22 cellular contexts compared by ENCODE assay signal in the genomic region with DNA sequence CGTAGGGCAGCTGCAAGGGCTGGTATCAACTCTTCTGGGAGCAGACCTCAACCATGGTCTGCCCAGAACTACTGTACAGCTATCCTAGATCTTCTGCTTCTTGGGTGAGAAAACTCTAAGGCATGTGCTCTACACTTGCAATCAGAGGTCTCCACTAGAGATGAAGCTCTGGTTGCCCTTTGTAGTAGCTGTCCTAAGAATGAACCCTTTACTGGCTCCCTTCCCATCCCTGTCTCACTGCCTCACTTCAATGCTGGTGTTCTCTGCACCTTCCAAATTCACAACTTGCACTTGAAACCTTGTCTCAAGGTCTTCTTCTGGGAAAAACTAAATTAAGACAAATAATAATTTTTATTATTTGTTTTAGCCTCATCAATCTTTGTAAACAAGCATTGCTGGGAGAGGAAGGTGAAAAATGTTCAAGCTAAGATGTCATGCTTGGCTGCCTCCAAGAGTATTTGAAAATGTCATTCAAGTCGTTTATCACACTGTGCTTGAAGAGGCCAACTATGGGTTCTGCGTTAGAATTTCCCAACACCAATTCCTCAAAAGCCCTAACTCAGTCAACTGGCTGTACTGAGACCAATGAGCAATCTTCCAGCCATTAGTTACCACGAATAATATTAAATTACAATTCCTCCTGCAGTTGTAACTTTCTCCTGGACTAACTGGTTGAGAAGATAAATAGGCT.
DNase-seq lines count a peak whose midpoint lies in the region; ATAC-seq and TF ChIP-seq lines count a peak whose summit lies in the region.
"Had no signal": no experiment of that assay in that cellular context is flagged by ENCODE, and none has a peak within 500 bp of the region (broad histone marks: within the 10 kb centered on the region; RNA-seq: fewer than 3 reads in every experiment).

No MANE protein-coding gene starts in this region.

- peaks cover 9 to 28% of the 10 kb centered on the region in 2 donors for H3K27me3 Mint-ChIP-seq in natural killer cell (ENCODE audit: low read depth in 2 of 2)

- intact Hi-C loops in natural killer cell (cut with micrococcal nuclease): no loop called here

- DNase-seq in AG10803 (ENCODE audit: low read depth) (peak; percentile 66), DMS79 treated with DMSO at 0.1 percent for 48 hours (lab: John Stamatoyannopoulos, UW) (peak; percentile 21), NCI-H187 treated with DMSO at 0.1 percent for 48 hours (lab: John Stamatoyannopoulos, UW) (peak; percentile 96), fibroblast of gingiva (ENCODE audit: low read depth) (peak; percentile 35), natural killer cell (no peak), GM10248 (ENCODE audit: extremely low spot score) (no peak)
- DNase-seq: activated CD8-positive, alpha-beta memory T cell treated with anti-CD3 and anti-CD28 coated beads for 24 hours; activated effector memory CD4-positive, alpha-beta T cell treated with anti-CD3 and anti-CD28 coated beads, Interleukin-2, amount 50 U/mL, for 16 hours; activated naive CD8-positive, alpha-beta T cell treated with anti-CD3 and anti-CD28 coated beads, Interleukin-2, amount 10 ng/mL, durations not matched to agents 7 days and 5 days; esophagus squamous epithelium; naive B cell; NCI-H146; NCI-H774; nucleus accumbens; stimulated activated naive CD8-positive, alpha-beta T cell treated with anti-CD3 and anti-CD28 coated beads, Interleukin-15, Interleukin-2, amounts not matched to agents 100 U/mL and 50 U/mL, for 24 hours; testis had no signal

- ATAC-seq in natural killer cell (no peak), GM18511 (IDR thresholded peaks at IDR 0.05; ENCODE audit: unreplicated experiment) (no peak)
- ATAC-seq: stimulated activated naive CD8-positive, alpha-beta T cell treated with anti-CD3 and anti-CD28 coated beads, Interleukin-15, Interleukin-2, amounts not matched to agents 100 U/mL and 50 U/mL, for 24 hours had no signal

- H3K4me3 ChIP-seq in AG10803 (ENCODE audit: low read length): no peak overlapping the region
- H3K4me3 ChIP-seq: ascending aorta, esophagus squamous epithelium, skin epidermis, testis had no signal

- H3K36me3 Mint-ChIP-seq in natural killer cell: no peaks in the 10 kb centered on the region
- H3K36me3 Mint-ChIP-seq: activated naive CD8-positive, alpha-beta T cell treated with anti-CD3 and anti-CD28 coated beads, Interleukin-2, amount 10 ng/mL, durations not matched to agents 7 days and 5 days; mesothelial cell of epicardium; naive B cell had no signal

- no peak overlapping the region for H3K4me3 Mint-ChIP-seq in natural killer cell
- H3K4me3 Mint-ChIP-seq: activated naive CD8-positive, alpha-beta T cell treated with anti-CD3 and anti-CD28 coated beads, Interleukin-2, amount 10 ng/mL, durations not matched to agents 7 days and 5 days; IgD-negative memory B cell; mesothelial cell of epicardium; naive B cell; T-helper 1 cell treated with Interleukin-12 subunit alpha and Interleukin-12 subunit beta and Interleukin-4 antibody, amounts not matched to agents 30 μg/mL and 1 μg/mL, for 36 hours had no signal

- POLR2A ChIA-PET in GM10248 (lab: Yijun Ruan, JAX): interaction anchor here (0.6 kb wide), 1 partner anchor 123 kb away, joined by 6 read pairs; no protein-coding TSS in a partner anchor

- TF ChIP-seq CTCF in AG10803 (conservative IDR thresholded peaks at IDR 0.05; ENCODE audit: low read length) (no peak), natural killer cell (IDR thresholded peaks at IDR 0.05) (no peak), GM10248 (IDR thresholded peaks at IDR 0.05; ENCODE audit: control extremely low read depth, extremely low read depth, low read depth, missing control alignments) (no peak)

- H3K27ac Mint-ChIP-seq in natural killer cell: no peak overlapping the region
- H3K27ac Mint-ChIP-seq: activated naive CD8-positive, alpha-beta T cell treated with anti-CD3 and anti-CD28 coated beads, Interleukin-2, amount 10 ng/mL, durations not matched to agents 7 days and 5 days; IgD-negative memory B cell; mesothelial cell of epicardium; naive B cell; T-helper 1 cell treated with Interleukin-12 subunit alpha and Interleukin-12 subunit beta and Interleukin-4 antibody, amounts not matched to agents 30 μg/mL and 1 μg/mL, for 36 hours had no signal

- no peaks in the 10 kb centered on the region for H3K4me1 Mint-ChIP-seq in natural killer cell
- H3K4me1 Mint-ChIP-seq: activated naive CD8-positive, alpha-beta T cell treated with anti-CD3 and anti-CD28 coated beads, Interleukin-2, amount 10 ng/mL, durations not matched to agents 7 days and 5 days; naive B cell had no signal

- H3K9me3 Mint-ChIP-seq in natural killer cell: no peaks in the 10 kb centered on the region
- H3K9me3 Mint-ChIP-seq: activated naive CD8-positive, alpha-beta T cell treated with anti-CD3 and anti-CD28 coated beads, Interleukin-2, amount 10 ng/mL, durations not matched to agents 7 days and 5 days; mesothelial cell of epicardium; naive B cell; T-helper 1 cell treated with Interleukin-12 subunit alpha and Interleukin-12 subunit beta and Interleukin-4 antibody, amounts not matched to agents 30 μg/mL and 1 μg/mL, for 36 hours had no signal

- CTCF ChIA-PET in GM10248 (lab: Yijun Ruan, JAX): interaction anchor here (1.2 kb wide), 1 partner anchor 12 kb away, joined by 3 read pairs; no protein-coding TSS in a partner anchor

Comparison
In these comparisons a context has a peak if more than half of its experiments do, and no peak if none do; other contexts are left out.
1. DNase-seq: peak in AG10803 (single experiment), DMS79 treated with DMSO at 0.1 percent for 48 hours (single experiment), NCI-H187 treated with DMSO at 0.1 percent for 48 hours (single experiment) and fibroblast of gingiva (single experiment); none in natural killer cell (single experiment) and GM10248 (single experiment).